ENCODE assay signal across 8 cellular contexts in the genomic region with DNA sequence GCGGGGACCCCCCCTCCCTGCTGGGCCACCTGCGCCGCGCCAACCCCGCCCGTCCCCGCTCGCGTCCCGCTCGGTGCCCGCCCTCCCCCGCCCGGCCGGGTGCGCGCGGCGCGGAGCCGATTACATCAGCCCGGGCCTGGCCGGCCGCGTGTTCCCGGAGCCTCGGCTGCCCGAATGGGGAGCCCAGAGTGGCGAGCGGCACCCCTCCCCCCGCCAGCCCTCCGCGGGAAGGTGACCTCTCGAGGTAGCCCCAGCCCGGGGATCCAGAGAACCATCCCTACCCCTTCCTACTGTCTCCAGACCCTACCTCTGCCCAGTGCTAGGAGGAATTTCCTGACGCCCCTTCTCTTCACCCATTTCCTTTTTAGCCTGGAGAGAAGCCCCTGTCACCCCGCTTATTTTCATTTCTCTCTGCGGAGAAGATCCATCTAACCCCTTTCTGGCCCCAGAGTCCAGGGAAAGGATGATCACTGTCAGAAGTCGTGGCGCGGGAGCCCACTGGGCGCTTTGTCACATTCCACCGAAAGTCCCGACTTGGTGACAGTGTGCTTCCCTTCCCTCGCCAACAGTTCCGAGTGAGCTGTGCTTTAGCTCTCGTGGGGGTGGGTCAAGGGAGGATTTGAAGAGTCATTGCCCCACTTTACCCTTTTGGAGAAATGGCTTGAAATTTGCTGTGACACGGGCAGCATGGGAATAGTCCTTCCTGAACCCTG. TPM values are rescaled to one million over a fixed set of nuclear protein-coding genes. Genes with fewer than 3 reads are reported as not detected.
DNase-seq lines count a peak whose midpoint lies in the region; FAIRE-seq and TF ChIP-seq lines count a peak whose summit lies in the region.

No MANE protein-coding gene starts in this region.

- dilution Hi-C loops in keratinocyte (cut with MboI; ENCODE audit: extremely low pct_ligation_motif_present, low sequenced_read_pairs): no loop called here

- H3K36me3 ChIP-seq in breast epithelium: no peaks in the 10 kb centered on the region
- peaks cover 8 to 50% of the 10 kb centered on the region in 2 experiments for H3K36me3 ChIP-seq in keratinocyte (ENCODE audit: control insufficient read depth in 2 of 2, extremely low read depth in 1 of 2, insufficient read depth in 2 of 2, low read length in 2 of 2)

- H3K27ac ChIP-seq in breast epithelium: peak overlapping the region; percentile 95 to 96
- peak overlapping the region; percentile 83 for H3K27ac ChIP-seq in keratinocyte (ENCODE audit: control insufficient read depth, insufficient read depth, low read length)

- peaks cover 6% of the 10 kb centered on the region for H3K9me1 ChIP-seq in keratinocyte (ENCODE audit: control insufficient read depth, extremely low read depth, insufficient read depth, low read length)

- no peak for TF ChIP-seq POLR2A in breast epithelium (IDR thresholded peaks at IDR 0.05)

- H2AFZ ChIP-seq in keratinocyte (ENCODE audit: control insufficient read depth, low read length): peak overlapping the region; percentile 4

- peaks cover 70% of the 10 kb centered on the region for H3K79me2 ChIP-seq in keratinocyte (ENCODE audit: control insufficient read depth, insufficient read depth, low read length)

- H3K27me3 ChIP-seq in breast epithelium (no peaks in the 10 kb centered on the region), keratinocyte (ENCODE audit: control insufficient read depth, extremely low read depth, insufficient read depth, low read length) (no peaks in the 10 kb centered on the region)

- intact Hi-C loops in breast epithelium (cut with DNase I; ENCODE audit: low total_unique reads): no loop called here

- H3K4me2 ChIP-seq in keratinocyte (ENCODE audit: control insufficient read depth, extremely low read depth, insufficient read depth, low read depth, low read length): peak overlapping the region; percentile 88

- H3K4me1 ChIP-seq in breast epithelium (peaks cover 0 to 38% of the 10 kb centered on the region in 2 donors), keratinocyte (ENCODE audit: control insufficient read depth, extremely low read depth, insufficient read depth, low read length) (peaks cover 33% of the 10 kb centered on the region)

- FAIRE-seq in keratinocyte (lab: Jason Lieb, UNC) (no peak), HTR-8/SVneo (lab: Jason Lieb, UNC) (no peak)

- no peak for TF ChIP-seq CTCF in breast epithelium (IDR thresholded peaks at IDR 0.05)
- TF ChIP-seq CTCF in keratinocyte (optimal IDR thresholded peaks at IDR 0.05 in 1 of 3, IDR thresholded peaks at IDR 0.05 in 1 of 3, conservative IDR thresholded peaks at IDR 0.05 in 1 of 3; ENCODE audit: extremely low read depth in 1 of 3, insufficient read depth in 2 of 3, low read length in 3 of 3): no peak

- H3K4me3 ChIP-seq in breast epithelium: peak overlapping the region; percentile 75 to 93 (median 76)
- peak overlapping the region; percentile 80 to 98 (median 88) for H3K4me3 ChIP-seq in keratinocyte (ENCODE audit: control insufficient read depth in 2 of 3, extremely low read depth in 1 of 3, insufficient read depth in 2 of 3, low read depth in 1 of 3, low read length in 3 of 3)

- H3K9me3 ChIP-seq in breast epithelium: no peaks in the 10 kb centered on the region
- H3K9me3 ChIP-seq in keratinocyte (ENCODE audit: control insufficient read depth, low read depth, low read length): no peaks in the 10 kb centered on the region

- DNase-seq in EL (peak; percentile 61), HS-27A (ENCODE audit: low read depth) (peak; percentile 27), UCSD-AML1 (lab: John Stamatoyannopoulos, UW; ENCODE audit: unreplicated experiment) (peak; percentile 64), breast epithelium (ENCODE audit: low spot score in 2 of 2) (peak; percentile 71 to 75), keratinocyte (ENCODE audit: low read depth, low spot score) (no peak), ecto neural progenitor cell (ENCODE audit: low spot score) (no peak), HTR-8/SVneo (ENCODE audit: insufficient read length, low spot score) (no peak)
- DNase-seq in stimulated activated CD4-positive, alpha-beta T cell treated with anti-CD3 and anti-CD28 coated beads, Interleukin-12 subunit alpha, Interleukin-12 subunit beta, amount 100 ng/mL, for 4 hours: peak; percentile 64

- peak overlapping the region; percentile 96 for H3K9ac ChIP-seq in keratinocyte (ENCODE audit: control insufficient read depth, extremely low read depth, insufficient read depth, low read length)

- peaks cover 45% of the 10 kb centered on the region for H4K20me1 ChIP-seq in keratinocyte (ENCODE audit: control insufficient read depth, extremely low read depth, insufficient read depth, low read length)

RNA-seq across cellular contexts. Expression of gene VEGFA, which starts 2.0 kb away (rescaled TPM):
- total RNA-seq in breast epithelium: 100 to 1,000 TPM; 123 to 230 (median 132) TPM
- 91.3 to 191 TPM (median 149 TPM) in 3 replicates for polyA plus RNA-seq in keratinocyte
- 77.1 TPM for polyA plus RNA-seq in keratinocyte (2011; ENCODE audit: low read depth)
- 40.0 and 40.3 TPM in 2 replicates for polyA plus RNA-seq in keratinocyte (2011; cell fraction: cytosol; rRNA removed)
- 532 and 640 TPM in 2 replicates for polyA plus RNA-seq in keratinocyte (2011; cell fraction: nucleus; rRNA removed)
- polyA plus RNA-seq in keratinocyte (2012; ENCODE audit: low replicate concordance): 59.3 and 124 TPM in 2 replicates
- 142 to 449 TPM (median 209 TPM) in 3 replicates for polyA minus RNA-seq in keratinocyte
- 20.7 TPM for polyA minus RNA-seq in keratinocyte (2011; cell fraction: cytosol; rRNA and poly(A)+ RNA removed)
- 96.5 and 113 TPM in 2 replicates for polyA minus RNA-seq in keratinocyte (2011; cell fraction: nucleus; rRNA and poly(A)+ RNA removed)

Comparison
In these comparisons a context has a peak if more than half of its experiments do, and no peak if none do; other contexts are left out.
1. DNase-seq: peak in EL (single experiment), HS-27A (single experiment), UCSD-AML1 (single experiment), breast epithelium (2 of 2) and stimulated activated CD4-positive, alpha-beta T cell treated with anti-CD3 and anti-CD28 coated beads, Interleukin-12 subunit alpha, Interleukin-12 subunit beta, amount 100 ng/mL, for 4 hours (single experiment); none in keratinocyte (single experiment), ecto neural progenitor cell (single experiment) and HTR-8/SVneo (single experiment).